1 cellular context compared by ENCODE assay signal in genomic region chr11:12198261-12198925, GRCh38.
TF ChIP-seq lines count a peak whose summit lies in the region.

No MANE protein-coding gene starts in this region.

TF ChIP-seq in IMR-90, 13 proteins besides CTCF, POLR2A, EP300 and RAD21:
- TF ChIP-seq NFE2L2 (IDR thresholded peaks at IDR 0.05; ENCODE audit: low read depth, low read length) (no peak), USF2 (IDR thresholded peaks at IDR 0.05; ENCODE audit: low read depth, low read length) (no peak), SMC3 (IDR thresholded peaks at IDR 0.05; ENCODE audit: low read depth, low read length) (no peak), MAZ (IDR thresholded peaks at IDR 0.05; ENCODE audit: borderline replicate concordance, low read depth, low read length) (no peak), CHD1 (IDR thresholded peaks at IDR 0.05; ENCODE audit: low read depth, low read length) (no peak), CEBPB (IDR thresholded peaks at IDR 0.05; ENCODE audit: low read depth, low read length) (no peak), MXI1 (IDR thresholded peaks at IDR 0.05; ENCODE audit: borderline replicate concordance, low read depth, low read length) (no peak), FOS (IDR thresholded peaks at IDR 0.05; ENCODE audit: low read depth, low read length) (no peak), BHLHE40 (IDR thresholded peaks at IDR 0.05; ENCODE audit: low read depth, low read length) (no peak), RFX5 (IDR thresholded peaks at IDR 0.05; ENCODE audit: low read depth, low read length) (no peak)
